1 cellular context compared by ENCODE assay signal in the genomic region with DNA sequence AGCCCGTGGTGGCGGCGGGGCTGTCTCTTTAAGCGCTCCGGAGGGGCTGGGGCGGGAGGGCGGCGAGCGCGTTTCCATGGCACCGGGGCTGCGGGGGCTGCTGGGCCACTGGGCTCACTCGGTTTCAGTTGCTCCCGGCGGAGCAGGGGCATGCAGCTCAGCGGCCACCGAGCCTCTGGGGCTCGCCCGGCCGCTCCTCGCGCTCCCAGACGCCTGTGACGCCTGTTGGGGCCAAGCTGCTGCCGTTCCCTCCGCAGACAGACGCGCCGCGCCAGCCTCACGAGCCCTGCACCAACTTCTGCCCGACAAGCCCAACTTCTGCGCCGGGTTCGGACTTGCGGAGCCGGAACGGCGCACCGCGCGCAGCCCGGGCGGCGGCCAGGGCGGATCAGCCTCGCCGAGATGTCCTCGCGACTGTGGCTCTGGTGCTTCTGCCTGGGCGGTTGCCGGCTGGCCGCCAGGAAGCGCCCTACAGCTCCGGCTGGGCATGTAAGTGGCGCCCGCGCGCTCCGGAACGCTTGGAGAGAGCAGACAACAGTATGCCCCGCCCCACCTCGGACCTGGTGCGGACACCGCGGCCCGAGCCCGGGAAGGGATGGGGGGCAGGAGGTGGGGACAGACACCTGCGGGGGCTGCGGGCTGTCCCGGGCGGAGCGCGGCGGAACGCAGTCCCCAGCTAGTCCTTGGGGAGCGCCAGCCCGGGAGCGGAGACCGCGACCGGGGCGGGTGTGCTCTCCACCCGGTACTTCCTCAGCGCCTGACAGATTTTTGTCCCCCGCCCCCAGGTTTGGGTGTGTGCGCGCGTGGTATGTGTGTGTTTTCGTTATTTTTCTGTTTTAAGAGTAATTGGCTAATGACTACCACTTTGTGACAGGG.
A peak's percentile ranks its signal among the peaks of the same experiment; 100 is the strongest.
TF ChIP-seq lines count a peak whose summit lies in the region.

No MANE protein-coding gene starts in this region.

TF ChIP-seq in HepG2, 621 proteins besides CTCF, POLR2A, EP300 and RAD21 (continued from another document):
- TF ChIP-seq IRF9 (CRISPR knock-in tag; IDR thresholded peaks at IDR 0.05; ENCODE audit: borderline replicate concordance) (peak; percentile 65; the same call in 1 of the 2 replicates), MXD4 (CRISPR knock-in tag; IDR thresholded peaks at IDR 0.05) (0 out of 2 replicates have a peak, but pooled peaks have one; percentile 24), CCDC6 (CRISPR knock-in tag; IDR thresholded peaks at IDR 0.05) (peak; percentile 70; the same call in 1 of the 2 replicates), ZNF788 (CRISPR knock-in tag; IDR thresholded peaks at IDR 0.05; ENCODE audit: borderline replicate concordance) (peak; percentile 64; the same call in 1 of the 2 replicates), DZIP1 (CRISPR knock-in tag; IDR thresholded peaks at IDR 0.05) (peak; percentile 50; the same call in 1 of the 2 replicates), ZFP90 (CRISPR knock-in tag; IDR thresholded peaks at IDR 0.05; ENCODE audit: borderline replicate concordance) (0 out of 2 replicates have a peak, but pooled peaks have one; percentile 49), ZNF556 (CRISPR knock-in tag; IDR thresholded peaks at IDR 0.05; ENCODE audit: borderline replicate concordance) (peak; percentile 61; the same call in 1 of the 2 replicates), GABPB1 (CRISPR knock-in tag; IDR thresholded peaks at IDR 0.05) (peak; percentile 67; the same call in 1 of the 2 replicates), BCL6 (CRISPR knock-in tag; IDR thresholded peaks at IDR 0.05) (peak; percentile 68), TMF1 (CRISPR knock-in tag; IDR thresholded peaks at IDR 0.05; ENCODE audit: low read depth) (no peak), ZBTB39 (CRISPR knock-in tag; IDR thresholded peaks at IDR 0.05) (no peak), MYC (CRISPR knock-in tag; IDR thresholded peaks at IDR 0.05; ENCODE audit: borderline replicate concordance) (peak; percentile 34; the same call in 1 of the 2 replicates), REPIN1 (CRISPR knock-in tag; IDR thresholded peaks at IDR 0.05; ENCODE audit: borderline replicate concordance, low read depth) (peak; percentile 55; the same call in 1 of the 2 replicates), THAP8 (CRISPR knock-in tag; IDR thresholded peaks at IDR 0.05; ENCODE audit: borderline replicate concordance) (no peak), AKNA (CRISPR knock-in tag; IDR thresholded peaks at IDR 0.05; ENCODE audit: borderline replicate concordance) (0 out of 2 replicates have a peak, but pooled peaks have one; percentile 30), MED1 (CRISPR knock-in tag; IDR thresholded peaks at IDR 0.05) (peak; percentile 50; the same call in 1 of the 2 replicates), ZNF777 (CRISPR knock-in tag; IDR thresholded peaks at IDR 0.05) (peak; percentile 66), ZNF263 (CRISPR knock-in tag; IDR thresholded peaks at IDR 0.05) (peak; percentile 35; the same call in 1 of the 2 replicates), ZNF501 (CRISPR knock-in tag; IDR thresholded peaks at IDR 0.05) (peak; percentile 72; the same call in 1 of the 2 replicates), ZNF580 (CRISPR knock-in tag; IDR thresholded peaks at IDR 0.05; ENCODE audit: borderline replicate concordance, low read depth) (no peak), TFDP2 (CRISPR knock-in tag; IDR thresholded peaks at IDR 0.05) (peak; percentile 64), ZNF883 (CRISPR knock-in tag; IDR thresholded peaks at IDR 0.05; ENCODE audit: not compliant biosample characterization) (peak; percentile 49), FOXA1 (IDR thresholded peaks at IDR 0.05) (no peak), FOXA1 (CRISPR knock-in tag; IDR thresholded peaks at IDR 0.05) (no peak), MEF2D (CRISPR knock-in tag; IDR thresholded peaks at IDR 0.05) (no peak)
- TF ChIP-seq, protein P1, sequence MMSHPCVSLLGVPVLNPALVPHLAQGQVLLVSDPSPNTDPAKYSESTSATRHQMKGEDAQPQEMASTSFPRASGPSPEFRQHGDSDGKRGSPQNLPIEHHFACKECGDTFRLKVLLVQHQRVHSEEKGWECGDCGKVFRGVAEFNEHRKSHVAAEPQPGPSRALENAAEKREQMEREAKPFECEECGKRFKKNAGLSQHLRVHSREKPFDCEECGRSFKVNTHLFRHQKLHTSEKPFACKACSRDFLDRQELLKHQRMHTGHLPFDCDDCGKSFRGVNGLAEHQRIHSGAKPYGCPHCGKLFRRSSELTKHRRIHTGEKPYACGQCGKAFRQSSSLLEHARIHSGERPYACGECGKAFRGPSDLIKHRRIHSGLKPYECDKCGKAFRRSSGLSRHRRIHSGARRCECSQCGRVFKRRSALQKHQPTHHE (CRISPR knock-in tag; IDR thresholded peaks at IDR 0.05; ENCODE audit: borderline replicate concordance): peak; percentile 59; the same call in 1 of the 2 replicates
